30 cellular contexts compared by ENCODE assay signal in genomic region chr3:127622031-127622430, GRCh38.
"Had no signal": no experiment of that assay in that cellular context is flagged by ENCODE, and none has a peak within 500 bp of the region (broad histone marks: within the 10 kb centered on the region; RNA-seq: fewer than 3 reads in every experiment).

No MANE protein-coding gene starts in this region.

- H3K4me3 ChIP-seq: left lung, lower lobe of right lung, mucosa of descending colon, ovary, prostate gland, skin epidermis, stomach, testis, thyroid gland, transverse colon, upper lobe of left lung had no signal

- H3K27ac ChIP-seq: left lung, lower lobe of right lung, ovary, prostate gland, skin epidermis, stomach, testis, thyroid gland, transverse colon, upper lobe of left lung had no signal

- H3K27me3 ChIP-seq: left lung, ovary, stomach, testis, thyroid gland, transverse colon, upper lobe of left lung had no signal

- DNase-seq: hypothalamus; immature natural killer cell; kidney; left colon; left lung; lower lobe of right lung; mesendoderm; mucosa of descending colon; naive thymus-derived CD4-positive, alpha-beta T cell; ovary; retina; right cardiac atrium; stimulated activated CD4-positive, alpha-beta T cell treated with anti-CD3 and anti-CD28 coated beads, Interleukin-12 subunit alpha, Interleukin-12 subunit beta, amount 100 ng/mL, for 4 hours; stimulated activated CD4-positive, alpha-beta T cell treated with anti-CD3 and anti-CD28 coated beads, Interleukin-15, amount 100 ng/mL, for 24 hours; stimulated activated CD4-positive, alpha-beta T cell treated with anti-CD3 and anti-CD28 coated beads, Interleukin-2, amount 100 ng/mL, for 24 hours; stimulated activated CD4-positive, alpha-beta T cell treated with anti-CD3 and anti-CD28 coated beads, Interleukin-4, amount 100 ng/mL, for 1 hour; stimulated activated naive B cell treated with anti-CD40 and anti-IgM and Interleukin-4, amounts not matched to agents 10 μg/mL and 1 μg/mL and 100 μg/mL, for 72 hours; stimulated activated naive CD8-positive, alpha-beta T cell treated with anti-CD3 and anti-CD28 coated beads, Interleukin-15, Interleukin-2, amounts not matched to agents 100 U/mL and 50 U/mL, for 24 hours; stomach; testis; thyroid gland; transverse colon; upper lobe of left lung had no signal

- FAIRE-seq: islet of Langerhans, kidney, urothelium cell line had no signal

- H3K4me3 Mint-ChIP-seq: immature natural killer cell; mesothelial cell of epicardium; naive thymus-derived CD4-positive, alpha-beta T cell; natural killer cell treated with Interleukin-12 subunit alpha and Interleukin-12 subunit beta and Interleukin-15 and Interleukin-18, amount 100 ng/mL, for 72 hours; stimulated activated naive B cell treated with anti-CD40 and anti-IgM and Interleukin-4, amounts not matched to agents 10 μg/mL and 1 μg/mL and 100 μg/mL, for 72 hours had no signal

- H3K4me1 Mint-ChIP-seq: mesothelial cell of epicardium had no signal

- H3K9me3 ChIP-seq: left lung, lower lobe of right lung, mucosa of descending colon, ovary, prostate gland, stomach, testis, thyroid gland, transverse colon, upper lobe of left lung had no signal

- H3K36me3 ChIP-seq: ovary, prostate gland had no signal

- H3K9me3 Mint-ChIP-seq: immature natural killer cell; mesothelial cell of epicardium; naive thymus-derived CD4-positive, alpha-beta T cell; natural killer cell treated with Interleukin-12 subunit alpha and Interleukin-12 subunit beta and Interleukin-15 and Interleukin-18, amount 100 ng/mL, for 72 hours; stimulated activated naive B cell treated with anti-CD40 and anti-IgM and Interleukin-4, amounts not matched to agents 10 μg/mL and 1 μg/mL and 100 μg/mL, for 72 hours had no signal

- H3K4me1 ChIP-seq: left lung, lower lobe of right lung, prostate gland, stomach, testis, thyroid gland, transverse colon, upper lobe of left lung had no signal

- ATAC-seq: left colon; left lung; lower lobe of right lung; mucosa of descending colon; naive thymus-derived CD4-positive, alpha-beta T cell; natural killer cell treated with Interleukin-12 subunit alpha and Interleukin-12 subunit beta and Interleukin-15 and Interleukin-18, amount 100 ng/mL, for 72 hours; right cardiac atrium; sciatic nerve; stimulated activated naive B cell treated with anti-CD40 and anti-IgM and Interleukin-4, amounts not matched to agents 10 μg/mL and 1 μg/mL and 100 μg/mL, for 72 hours; stimulated activated naive CD8-positive, alpha-beta T cell treated with anti-CD3 and anti-CD28 coated beads, Interleukin-15, Interleukin-2, amounts not matched to agents 100 U/mL and 50 U/mL, for 24 hours had no signal

- H3K27me3 Mint-ChIP-seq: natural killer cell treated with Interleukin-12 subunit alpha and Interleukin-12 subunit beta and Interleukin-15 and Interleukin-18, amount 100 ng/mL, for 72 hours; stimulated activated naive B cell treated with anti-CD40 and anti-IgM and Interleukin-4, amounts not matched to agents 10 μg/mL and 1 μg/mL and 100 μg/mL, for 72 hours had no signal

- H3K27ac Mint-ChIP-seq: immature natural killer cell; mesothelial cell of epicardium; naive thymus-derived CD4-positive, alpha-beta T cell; natural killer cell treated with Interleukin-12 subunit alpha and Interleukin-12 subunit beta and Interleukin-15 and Interleukin-18, amount 100 ng/mL, for 72 hours; stimulated activated naive B cell treated with anti-CD40 and anti-IgM and Interleukin-4, amounts not matched to agents 10 μg/mL and 1 μg/mL and 100 μg/mL, for 72 hours had no signal
